Comparison of ENCODE assay signal across 20 cellular contexts in the genomic region with DNA sequence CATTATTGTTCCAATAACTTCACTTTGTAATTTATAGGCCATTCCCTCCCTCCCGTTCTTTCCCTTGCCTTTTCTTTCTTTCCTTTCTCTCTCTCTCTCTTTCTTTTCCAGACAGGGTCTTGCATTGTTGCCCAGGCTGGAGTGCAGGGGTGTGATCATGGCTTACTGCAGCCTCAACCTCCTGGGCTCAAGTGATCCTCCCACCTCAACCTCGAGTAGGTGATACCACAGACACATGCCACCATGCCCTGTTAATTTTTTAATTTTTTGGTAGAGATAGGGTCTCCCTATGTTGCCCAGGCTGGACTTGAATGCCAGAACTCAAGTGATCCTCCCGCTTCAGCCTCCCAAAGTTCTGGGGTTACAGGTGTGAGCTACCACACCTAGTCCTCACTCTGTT. TPM values are rescaled to one million over a fixed set of nuclear protein-coding genes. Genes with fewer than 3 reads are reported as not detected.
DNase-seq lines count a peak whose midpoint lies in the region; ATAC-seq and TF ChIP-seq lines count a peak whose summit lies in the region.
"Had no signal": no experiment of that assay in that cellular context is flagged by ENCODE, and none has a peak within 500 bp of the region (broad histone marks: within the 10 kb centered on the region; RNA-seq: fewer than 3 reads in every experiment).

No MANE protein-coding gene starts in this region.

- H3K27ac ChIP-seq in HEK293 (ENCODE audit: extremely low read depth, low read depth, low read length) (no peak overlapping the region), cingulate gyrus (ENCODE audit: low read depth, low read length) (peak overlapping the region; percentile 1), gastroesophageal sphincter (no peak overlapping the region)
- H3K27ac ChIP-seq: BLaER1 treated with 17β-estradiol and CSF1 and Interleukin-3, amounts not matched to agents 10 nM and 100 nM had no signal

- WGBS in gastroesophageal sphincter (ENCODE audit: low coverage in 1 of 2), 2 donors, result 80 to 93% methylated on average over 1 to 3 of the region's 3 CpGs

- no peak overlapping the region for H3K4me3 ChIP-seq in HEK293 (ENCODE audit: low read depth, low read length)
- no peak overlapping the region for H3K4me3 ChIP-seq in gastroesophageal sphincter
- H3K4me3 ChIP-seq: BLaER1 treated with 17β-estradiol and CSF1 and Interleukin-3, amounts not matched to agents 10 nM and 100 nM; GM23338 had no signal

- ATAC-seq in WTC11 (no peak), gastroesophageal sphincter (no peak), HG03520 (IDR thresholded peaks at IDR 0.05; ENCODE audit: unreplicated experiment) (no peak)
- ATAC-seq: GM23338, HCT116 had no signal

- H3K4me1 ChIP-seq in HEK293 (ENCODE audit: control insufficient read depth, insufficient read depth, low read length) (peaks cover 5% of the 10 kb centered on the region), gastroesophageal sphincter (no peaks in the 10 kb centered on the region)
- H3K4me1 ChIP-seq: BE2C; BLaER1 treated with 17β-estradiol and CSF1 and Interleukin-3, amounts not matched to agents 10 nM and 100 nM had no signal

- H3K4me1 Mint-ChIP-seq in WTC11, result peaks cover 6% of the 10 kb centered on the region; the same call in 1 of the 2 replicates
- H3K4me1 Mint-ChIP-seq: CD14-positive monocyte had no signal

- POLR2A ChIA-PET in HEK293 (lab: Yijun Ruan, JAX), result no interaction called here
- POLR2A ChIA-PET in WTC11 (lab: Charles Lee), result no interaction called here

- no peaks in the 10 kb centered on the region for H3K36me3 Mint-ChIP-seq in WTC11
- H3K36me3 Mint-ChIP-seq: CD14-positive monocyte had no signal

- H3K36me3 ChIP-seq in HEK293 (ENCODE audit: control insufficient read depth in 2 of 2, insufficient read depth in 1 of 2, low read length in 2 of 2) (peaks cover 0 to 5% of the 10 kb centered on the region in 2 experiments; a peak in 1 of 3 replicates), gastroesophageal sphincter (peaks cover 0 to 10% of the 10 kb centered on the region in 2 donors)
- H3K36me3 ChIP-seq: BE2C; BLaER1 treated with 17β-estradiol and CSF1 and Interleukin-3, amounts not matched to agents 10 nM and 100 nM had no signal

- TF ChIP-seq CTCF in HEK293 (tag by site-specific recombination; IDR thresholded peaks at IDR 0.05) (no peak), WTC11 (IDR thresholded peaks at IDR 0.05) (no peak), gastroesophageal sphincter (IDR thresholded peaks at IDR 0.05) (no peak)

- CTCF ChIA-PET in HEK293 (lab: Yijun Ruan, JAX) (no interaction called here), WTC11 (lab: Charles Lee) (no interaction called here)

- DNase-seq in WTC11 (ENCODE audit: low spot score) (no peak), posterior vena cava (ENCODE audit: low spot score) (peak; percentile 14), SHP77 treated with DMSO at 0.1 percent for 48 hours (lab: John Stamatoyannopoulos, UW) (no peak)
- DNase-seq: AML-193; BE2C; CD4-positive, alpha-beta T cell; CD8-positive, alpha-beta memory T cell; DMS53; DMS79 treated with DMSO at 0.1 percent for 48 hours; GF-D8; H9; HFFc6 had no signal

- TF ChIP-seq EP300 in gastroesophageal sphincter (IDR thresholded peaks at IDR 0.05), result no peak

- intact Hi-C loops in posterior vena cava (cut with DNase I), result no loop called here

- no peaks in the 10 kb centered on the region for H3K27me3 ChIP-seq in gastroesophageal sphincter
- H3K27me3 ChIP-seq: BE2C; BLaER1 treated with 17β-estradiol and CSF1 and Interleukin-3, amounts not matched to agents 10 nM and 100 nM had no signal

- no peaks in the 10 kb centered on the region for H3K9me3 Mint-ChIP-seq in WTC11
- H3K9me3 Mint-ChIP-seq: CD14-positive monocyte; CD4-positive, alpha-beta T cell; CD8-positive, alpha-beta memory T cell; GM23338; H9; HFFc6 had no signal

- H3K27ac Mint-ChIP-seq in WTC11, result no peak overlapping the region
- H3K27ac Mint-ChIP-seq: CD14-positive monocyte; CD4-positive, alpha-beta T cell; HFFc6 had no signal

- no peak for TF ChIP-seq POLR2A in gastroesophageal sphincter (IDR thresholded peaks at IDR 0.05)

- H3K9me3 ChIP-seq in HEK293 (ENCODE audit: control insufficient read depth, insufficient read depth, low read depth, low read length) (no peaks in the 10 kb centered on the region), gastroesophageal sphincter (no peaks in the 10 kb centered on the region)
- H3K9me3 ChIP-seq: BE2C; BLaER1 treated with 17β-estradiol and CSF1 and Interleukin-3, amounts not matched to agents 10 nM and 100 nM had no signal

- no peak overlapping the region for H3K4me3 Mint-ChIP-seq in WTC11
- H3K4me3 Mint-ChIP-seq: CD14-positive monocyte; CD4-positive, alpha-beta T cell; CD8-positive, alpha-beta memory T cell; GM23338; H9; HFFc6 had no signal

- H3K27me3 Mint-ChIP-seq in WTC11 (ENCODE audit: low read depth), result no peaks in the 10 kb centered on the region
- H3K27me3 Mint-ChIP-seq: CD4-positive, alpha-beta T cell; CD8-positive, alpha-beta memory T cell had no signal

TF ChIP-seq in HEK293, 187 proteins besides CTCF, POLR2A, EP300 and RAD21:
- no peak for TF ChIP-seq KLF10 (tag by site-specific recombination; IDR thresholded peaks at IDR 0.05)
- no peak for TF ChIP-seq ZNF214 (tag by site-specific recombination; IDR thresholded peaks at IDR 0.05; ENCODE audit: borderline replicate concordance)
- TF ChIP-seq ZNF121 (tag by site-specific recombination; IDR thresholded peaks at IDR 0.05), result peak; percentile 91
- TF ChIP-seq SP3 (tag by site-specific recombination; IDR thresholded peaks at IDR 0.05), result no peak

TF ChIP-seq in WTC11, 78 proteins besides CTCF, POLR2A, EP300 and RAD21:
- TF ChIP-seq JUN (CRISPR knock-in tag; IDR thresholded peaks at IDR 0.05) (no peak), ZNF121 (CRISPR knock-in tag; IDR thresholded peaks at IDR 0.05) (peak; percentile 59; the same call in 1 of the 2 replicates)
- TF ChIP-seq, protein P1, sequence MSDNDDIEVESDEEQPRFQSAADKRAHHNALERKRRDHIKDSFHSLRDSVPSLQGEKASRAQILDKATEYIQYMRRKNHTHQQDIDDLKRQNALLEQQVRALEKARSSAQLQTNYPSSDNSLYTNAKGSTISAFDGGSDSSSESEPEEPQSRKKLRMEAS (CRISPR knock-in tag; IDR thresholded peaks at IDR 0.05), result no peak
- TF ChIP-seq, protein P2, sequence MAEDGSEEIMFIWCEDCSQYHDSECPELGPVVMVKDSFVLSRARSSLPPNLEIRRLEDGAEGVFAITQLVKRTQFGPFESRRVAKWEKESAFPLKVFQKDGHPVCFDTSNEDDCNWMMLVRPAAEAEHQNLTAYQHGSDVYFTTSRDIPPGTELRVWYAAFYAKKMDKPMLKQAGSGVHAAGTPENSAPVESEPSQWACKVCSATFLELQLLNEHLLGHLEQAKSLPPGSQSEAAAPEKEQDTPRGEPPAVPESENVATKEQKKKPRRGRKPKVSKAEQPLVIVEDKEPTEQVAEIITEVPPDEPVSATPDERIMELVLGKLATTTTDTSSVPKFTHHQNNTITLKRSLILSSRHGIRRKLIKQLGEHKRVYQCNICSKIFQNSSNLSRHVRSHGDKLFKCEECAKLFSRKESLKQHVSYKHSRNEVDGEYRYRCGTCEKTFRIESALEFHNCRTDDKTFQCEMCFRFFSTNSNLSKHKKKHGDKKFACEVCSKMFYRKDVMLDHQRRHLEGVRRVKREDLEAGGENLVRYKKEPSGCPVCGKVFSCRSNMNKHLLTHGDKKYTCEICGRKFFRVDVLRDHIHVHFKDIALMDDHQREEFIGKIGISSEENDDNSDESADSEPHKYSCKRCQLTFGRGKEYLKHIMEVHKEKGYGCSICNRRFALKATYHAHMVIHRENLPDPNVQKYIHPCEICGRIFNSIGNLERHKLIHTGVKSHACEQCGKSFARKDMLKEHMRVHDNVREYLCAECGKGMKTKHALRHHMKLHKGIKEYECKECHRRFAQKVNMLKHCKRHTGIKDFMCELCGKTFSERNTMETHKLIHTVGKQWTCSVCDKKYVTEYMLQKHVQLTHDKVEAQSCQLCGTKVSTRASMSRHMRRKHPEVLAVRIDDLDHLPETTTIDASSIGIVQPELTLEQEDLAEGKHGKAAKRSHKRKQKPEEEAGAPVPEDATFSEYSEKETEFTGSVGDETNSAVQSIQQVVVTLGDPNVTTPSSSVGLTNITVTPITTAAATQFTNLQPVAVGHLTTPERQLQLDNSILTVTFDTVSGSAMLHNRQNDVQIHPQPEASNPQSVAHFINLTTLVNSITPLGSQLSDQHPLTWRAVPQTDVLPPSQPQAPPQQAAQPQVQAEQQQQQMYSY (CRISPR knock-in tag; IDR thresholded peaks at IDR 0.05), result no peak
TF ChIP-seq in WTC11: peak in this region for 1.

RNA-seq across cellular contexts. Expression of a gene that starts 6.8 kb away (rescaled TPM):
- total RNA-seq in WTC11 (2021), result 10.2 to 14.5 TPM (median 11.2 TPM) in 3 replicates
- total RNA-seq in posterior vena cava, result 10 to 100 TPM; 18.1 to 19.4 TPM
- 10 to 100 TPM; 12.6 to 33.9 (median 17.9) TPM for total RNA-seq in gastroesophageal sphincter

RNA-seq across cellular contexts. Expression of a gene that starts 14.0 kb away (rescaled TPM):
- total RNA-seq in WTC11 (2021) (30.4 to 35.8 TPM (median 33.0 TPM) in 3 replicates), posterior vena cava (100 to 1,000 TPM; 156 to 169 TPM), gastroesophageal sphincter (100 to 1,000 TPM; 261 to 337 (median 311) TPM)

RNA-seq across cellular contexts. Expression of a gene that starts 45.6 kb away (rescaled TPM):
- total RNA-seq in WTC11 (2021), result 11.6 to 12.5 TPM (median 11.7 TPM) in 3 replicates
- 1 to 10 TPM; 6.5 to 9.3 TPM for total RNA-seq in posterior vena cava
- 1 to 10 TPM; 1.2 to 8.0 (median 3.6) TPM for total RNA-seq in gastroesophageal sphincter

RNA-seq across cellular contexts. Expression of a gene that starts 51.7 kb away (rescaled TPM):
- total RNA-seq in WTC11 (2021) (35.4 to 37.8 TPM (median 37.4 TPM) in 3 replicates), posterior vena cava (10 to 100 TPM; 16.1 to 23.1 TPM), gastroesophageal sphincter (10 to 100 TPM; 12.3 to 16.6 (median 14.2) TPM)
